ENCODE assay signal across 9 cellular contexts in genomic region chrX:120549483-120550452, GRCh38. TPM values are rescaled to one million over a fixed set of nuclear protein-coding genes. Genes with fewer than 3 reads are reported as not detected.
DNase-seq lines count a peak whose midpoint lies in the region; ATAC-seq and TF ChIP-seq lines count a peak whose summit lies in the region.
"Had no signal": no experiment of that assay in that cellular context is flagged by ENCODE, and none has a peak within 500 bp of the region (broad histone marks: within the 10 kb centered on the region; RNA-seq: fewer than 3 reads in every experiment).

No MANE protein-coding gene starts in this region.

- H3K79me1 ChIP-seq in mesenchymal stem cell (replicated peaks; ENCODE audit: low read length, poor library complexity, severe bottlenecking), result no peaks in the 10 kb centered on the region

- no peaks in the 10 kb centered on the region for H3K9me2 ChIP-seq in Loucy (replicated peaks; ENCODE audit: low read depth, low read length)

- peak overlapping the region; percentile 51 to 75 for H3K4ac ChIP-seq in mesenchymal stem cell (ENCODE audit: low read depth in 1 of 2, low read length in 2 of 2)

- H2AK5ac ChIP-seq in mesenchymal stem cell (ENCODE audit: low read length, severe bottlenecking), result peak overlapping the region; percentile 91

- H4K20me1 ChIP-seq in Loucy (ENCODE audit: insufficient read depth, low read length, poor library complexity, severe bottlenecking), result peaks cover 9% of the 10 kb centered on the region

- H3K4me3 ChIP-seq in Loucy (ENCODE audit: low read length, poor library complexity, severe bottlenecking) (no peak overlapping the region), ascending aorta (no peak overlapping the region), mesenchymal stem cell (ENCODE audit: insufficient read depth in 1 of 2, low read depth in 1 of 2, low read length in 2 of 2) (peak overlapping the region in 1 of 2 experiments; percentile 10)

- H3K79me2 ChIP-seq in Loucy (ENCODE audit: insufficient read depth, low read length), result peaks cover 24% of the 10 kb centered on the region
- H3K79me2 ChIP-seq: parathyroid adenoma had no signal

- 7% methylated on average over 10 of the region's 12 CpGs for WGBS in mesenchymal stem cell

- H2BK15ac ChIP-seq in mesenchymal stem cell (ENCODE audit: low read depth, poor library complexity, severe bottlenecking), result no peak overlapping the region

- H3K4me2 ChIP-seq in Loucy (ENCODE audit: low read depth, low read length, poor library complexity, severe bottlenecking) (peak overlapping the region; percentile 58), mesenchymal stem cell (ENCODE audit: low read length, poor library complexity, severe bottlenecking) (no peak overlapping the region)

- no peak for TF ChIP-seq CTCF in C4-2B (conservative IDR thresholded peaks at IDR 0.05)
- no peak for TF ChIP-seq CTCF in Loucy (conservative IDR thresholded peaks at IDR 0.05; ENCODE audit: low read length)
- no peak for TF ChIP-seq CTCF in ascending aorta (IDR thresholded peaks at IDR 0.05)

- peak overlapping the region; percentile 39 to 88 for H2BK12ac ChIP-seq in mesenchymal stem cell (ENCODE audit: low read length in 2 of 2)

- no peak overlapping the region for H4K91ac ChIP-seq in mesenchymal stem cell (ENCODE audit: low read length)

- intact Hi-C loops in ascending aorta (cut with DNase I), result no loop called here

- no peak overlapping the region for H3K14ac ChIP-seq in mesenchymal stem cell (ENCODE audit: low read length in 2 of 2)

- peak overlapping the region; percentile 66 for H2BK5ac ChIP-seq in mesenchymal stem cell (ENCODE audit: low read depth, low read length, poor library complexity, severe bottlenecking)

- peak overlapping the region; percentile 19 to 40 for H3K18ac ChIP-seq in mesenchymal stem cell (ENCODE audit: low read depth in 1 of 2, low read length in 2 of 2)

- peak overlapping the region; percentile 88 for H4K8ac ChIP-seq in mesenchymal stem cell (ENCODE audit: low read length)

- ATAC-seq in GM21447 (IDR thresholded peaks at IDR 0.05; ENCODE audit: unreplicated experiment) (no peak), GM18519 (IDR thresholded peaks at IDR 0.05; ENCODE audit: low FRiP score, unreplicated experiment) (no peak)

- H3K27ac ChIP-seq in C4-2B, result peak overlapping the region; percentile 48; the same call in 1 of the 2 replicates
- H3K27ac ChIP-seq in ascending aorta, result peak overlapping the region; percentile 55 to 56
- H3K27ac ChIP-seq in mesenchymal stem cell (ENCODE audit: low read length, poor library complexity, severe bottlenecking), result peak overlapping the region; percentile 99
- H3K27ac ChIP-seq: parathyroid adenoma had no signal

- H3F3A ChIP-seq in Loucy (ENCODE audit: low read depth), result no peaks in the 10 kb centered on the region

- no peak overlapping the region for H3K23ac ChIP-seq in mesenchymal stem cell (ENCODE audit: low read length in 2 of 2)

- H2BK120ac ChIP-seq in mesenchymal stem cell (ENCODE audit: low read depth, low read length), result no peak overlapping the region

- H3K36me3 ChIP-seq in Loucy (ENCODE audit: insufficient read depth, low read length), result peaks cover 8% of the 10 kb centered on the region; the same call in 1 of the 2 replicates
- H3K36me3 ChIP-seq in ascending aorta, result peaks cover 0 to 2% of the 10 kb centered on the region in 2 donors
- peaks cover 0 to 27% of the 10 kb centered on the region in 2 experiments for H3K36me3 ChIP-seq in mesenchymal stem cell (ENCODE audit: control insufficient read depth in 1 of 2, insufficient read depth in 2 of 2, low read depth in 1 of 2, low read length in 2 of 2)

- H3K9ac ChIP-seq in Loucy (ENCODE audit: low read depth, low read length, poor library complexity, severe bottlenecking) (no peak overlapping the region), mesenchymal stem cell (ENCODE audit: low read length) (no peak overlapping the region)
- H3K9ac ChIP-seq: parathyroid adenoma had no signal

- H3K9me3 ChIP-seq in Loucy (ENCODE audit: insufficient read depth, low read depth, low read length) (no peaks in the 10 kb centered on the region), ascending aorta (no peaks in the 10 kb centered on the region), mesenchymal stem cell (ENCODE audit: control insufficient read depth, low read length) (no peaks in the 10 kb centered on the region)

- H2AFZ ChIP-seq in Loucy (ENCODE audit: low read length) (no peak overlapping the region), mesenchymal stem cell (ENCODE audit: low read depth, low read length) (peak overlapping the region; percentile 27)
- H2AFZ ChIP-seq: parathyroid adenoma had no signal

- H3K4me1 ChIP-seq in Loucy (ENCODE audit: insufficient read depth, low read length, poor library complexity, severe bottlenecking) (peaks cover 14% of the 10 kb centered on the region), ascending aorta (no peaks in the 10 kb centered on the region), mesenchymal stem cell (ENCODE audit: control insufficient read depth, insufficient read depth, low read depth, low read length) (no peaks in the 10 kb centered on the region)

- DNase-seq in ascending aorta (ENCODE audit: low spot score in 2 of 2) (no peak), mesenchymal stem cell (peak; percentile 93), NCI-H1694 treated with DMSO at 0.1 percent for 48 hours (lab: John Stamatoyannopoulos, UW) (no peak), NCI-H1105 treated with DMSO at 0.1 percent for 48 hours (lab: John Stamatoyannopoulos, UW) (no peak)

- H3K27me3 ChIP-seq in Loucy (ENCODE audit: insufficient read depth, low read length, poor library complexity, severe bottlenecking), result no peaks in the 10 kb centered on the region
- no peaks in the 10 kb centered on the region for H3K27me3 ChIP-seq in ascending aorta
- no peaks in the 10 kb centered on the region for H3K27me3 ChIP-seq in mesenchymal stem cell (ENCODE audit: control insufficient read depth in 1 of 2, insufficient read depth in 1 of 2, low read length in 2 of 2)

RNA-seq across cellular contexts. Expression of gene CUL4B, which starts 11.0 kb away (rescaled TPM):
- 22.7 TPM for total RNA-seq in ascending aorta
- 39.2 TPM for polyA plus RNA-seq in mesenchymal stem cell (2013, experiment 1 of 2)
- polyA plus RNA-seq in mesenchymal stem cell (2013, experiment 2 of 2), result 39.5 TPM

RNA-seq across cellular contexts. Expression of gene MCTS1, which starts 54.1 kb away (rescaled TPM):
- not detected for total RNA-seq in ascending aorta
- polyA plus RNA-seq in mesenchymal stem cell (2013, experiment 1 of 2), result 59.1 TPM
- polyA plus RNA-seq in mesenchymal stem cell (2013, experiment 2 of 2), result 60.0 TPM

Comparison
In these comparisons a context has a peak if more than half of its experiments do, and no peak if none do; other contexts are left out.
1. H3K27ac ChIP-seq: peak in every context shown above with its lines; median percentile 99 in mesenchymal stem cell; 56 in ascending aorta; 48 in C4-2B.